10 cellular contexts compared by ENCODE assay signal in the genomic region with DNA sequence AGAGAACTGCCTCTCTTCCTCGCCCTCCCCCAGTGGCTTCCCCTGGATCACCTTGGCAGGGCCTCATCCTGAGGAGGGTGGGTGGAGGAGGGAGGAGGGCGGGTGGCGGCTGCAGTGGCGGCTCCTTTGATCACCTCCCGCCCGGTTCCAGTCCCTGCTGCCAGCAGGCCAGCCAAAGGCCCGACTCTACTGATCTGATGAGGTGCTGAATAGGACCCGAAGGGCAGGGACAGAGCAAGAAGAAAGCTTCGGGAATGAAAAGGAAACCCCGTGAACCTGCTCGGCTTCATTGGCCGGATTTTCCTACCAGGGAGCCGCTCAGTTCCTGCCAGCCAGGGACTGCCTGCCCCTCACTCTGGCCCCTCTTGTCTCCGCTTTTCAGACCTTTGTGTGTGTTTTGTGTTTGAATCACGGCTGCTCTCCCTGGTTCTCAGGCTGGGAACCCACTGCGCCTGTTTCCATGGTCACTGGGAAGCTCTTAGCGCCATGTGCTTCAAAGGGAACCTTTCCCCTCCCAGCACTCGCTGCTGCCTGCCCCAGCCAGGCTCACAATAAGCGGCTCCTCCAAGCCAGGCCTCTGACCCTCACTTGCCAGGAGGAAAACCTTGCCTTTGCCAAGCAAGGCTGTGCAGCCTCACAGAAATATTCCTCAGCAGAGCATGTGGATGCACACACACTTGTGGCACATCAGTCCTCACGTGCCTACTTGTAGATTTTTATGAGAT. TPM values are rescaled to one million over a fixed set of nuclear protein-coding genes. Genes with fewer than 3 reads are reported as not detected.
A peak's percentile ranks its signal among the peaks of the same experiment; 100 is the strongest.
DNase-seq lines count a peak whose midpoint lies in the region; ATAC-seq and TF ChIP-seq lines count a peak whose summit lies in the region.
"Had no signal": no experiment of that assay in that cellular context is flagged by ENCODE, and none has a peak within 500 bp of the region (broad histone marks: within the 10 kb centered on the region; RNA-seq: fewer than 3 reads in every experiment).

No MANE protein-coding gene starts in this region.

- peaks cover 65% of the 10 kb centered on the region for H3K4me1 Mint-ChIP-seq in GM23338
- peaks cover 2% of the 10 kb centered on the region for H3K4me1 Mint-ChIP-seq in activated T-cell treated with anti-CD3 and anti-CD28 coated beads, Interleukin-2, amount 50 U/mL, for 4 hours (ENCODE audit: low read depth)
- H3K4me1 Mint-ChIP-seq: activated CD4-positive, alpha-beta T cell treated with anti-CD3 and anti-CD28 coated beads, Interleukin-2, amount 10 ng/mL, durations not matched to agents 24 days and 14 days had no signal

- peaks cover 5% of the 10 kb centered on the region for H3K36me3 Mint-ChIP-seq in GM23338 (ENCODE audit: low read depth)
- no peaks in the 10 kb centered on the region for H3K36me3 Mint-ChIP-seq in activated T-cell treated with anti-CD3 and anti-CD28 coated beads, Interleukin-2, amount 50 U/mL, for 4 hours (ENCODE audit: insufficient read depth)

- H3K27ac Mint-ChIP-seq in GM23338, result peak overlapping the region; percentile 92
- H3K27ac Mint-ChIP-seq: activated CD4-positive, alpha-beta T cell treated with anti-CD3 and anti-CD28 coated beads, Interleukin-2, amount 10 ng/mL, durations not matched to agents 24 days and 14 days had no signal

- TF ChIP-seq CTCF in GM23338 (conservative IDR thresholded peaks at IDR 0.05; ENCODE audit: low read depth in 2 of 2) (no peak), right atrium auricular region (IDR thresholded peaks at IDR 0.05) (no peak)

- H3K79me2 ChIP-seq in GM23338 (replicated peaks; ENCODE audit: insufficient read depth), result peaks cover 66% of the 10 kb centered on the region

- H2AFZ ChIP-seq in GM23338, result no peak overlapping the region

- H3K4me3 Mint-ChIP-seq in GM23338, result peak overlapping the region; percentile 55
- no peak overlapping the region for H3K4me3 Mint-ChIP-seq in activated T-cell treated with anti-CD3 and anti-CD28 coated beads, Interleukin-2, amount 50 U/mL, for 4 hours
- H3K4me3 Mint-ChIP-seq: activated CD4-positive, alpha-beta T cell treated with anti-CD3 and anti-CD28 coated beads, Interleukin-2, amount 10 ng/mL, durations not matched to agents 24 days and 14 days had no signal

- H3K9me3 Mint-ChIP-seq in GM23338, result no peaks in the 10 kb centered on the region; the same call in 2 of the 3 replicates
- H3K9me3 Mint-ChIP-seq in activated T-cell treated with anti-CD3 and anti-CD28 coated beads, Interleukin-2, amount 50 U/mL, for 4 hours, result no peaks in the 10 kb centered on the region
- H3K9me3 Mint-ChIP-seq: activated CD4-positive, alpha-beta T cell treated with anti-CD3 and anti-CD28 coated beads, Interleukin-2, amount 10 ng/mL, durations not matched to agents 24 days and 14 days had no signal

- H3K4me2 ChIP-seq in GM23338, result peak overlapping the region; percentile 72

- H3K4me3 ChIP-seq in GM23338 (peak overlapping the region; percentile 41), right atrium auricular region (peak overlapping the region in 1 of 2 donors; percentile 4)

- ATAC-seq in GM23338, result peak; percentile 79
- ATAC-seq in activated T-cell treated with anti-CD3 and anti-CD28 coated beads, Interleukin-2, amount 50 U/mL, for 4 hours, result no peak

- H3K9me2 ChIP-seq in GM23338 (ENCODE audit: insufficient read depth), result no peaks in the 10 kb centered on the region

- intact Hi-C loops in posterior cingulate gyrus (cut with DNase I), result no loop called here

- H3K27me3 Mint-ChIP-seq in GM23338 (ENCODE audit: insufficient read depth, low read depth, poor library complexity), result peaks cover 20% of the 10 kb centered on the region
- peaks cover 11% of the 10 kb centered on the region for H3K27me3 Mint-ChIP-seq in activated T-cell treated with anti-CD3 and anti-CD28 coated beads, Interleukin-2, amount 50 U/mL, for 4 hours (ENCODE audit: low read depth)

- H4K20me1 ChIP-seq in GM23338 (replicated peaks; ENCODE audit: insufficient read depth), result no peaks in the 10 kb centered on the region

- H3K4me1 ChIP-seq in GM23338 (ENCODE audit: insufficient read depth), result peaks cover 66% of the 10 kb centered on the region
- H3K4me1 ChIP-seq in right atrium auricular region, result peaks cover 0 to 17% of the 10 kb centered on the region in 2 donors

- peak; percentile 88 for DNase-seq in GM23338 (ENCODE audit: low spot score)
- peak; percentile 97 for DNase-seq in SW480 (ENCODE audit: low spot score)
- DNase-seq in right atrium auricular region (ENCODE audit: low spot score), result no peak
- peak in 9 of 10 donors; percentile 21 to 94 (median 59) for DNase-seq in posterior cingulate gyrus
- DNase-seq in activated T-cell treated with anti-CD3 and anti-CD28 coated beads, Interleukin-2, amount 50 U/mL, for 4 hours, result no peak
- no peak for DNase-seq in AG08395 (ENCODE audit: low spot score)
- no peak for DNase-seq in activated effector memory CD4-positive, alpha-beta T cell treated with anti-CD3 and anti-CD28 coated beads, Interleukin-2, amount 50 U/mL, for 16 hours
- DNase-seq in NK-92 (lab: John Stamatoyannopoulos, UW; ENCODE audit: unreplicated experiment), result no peak
- DNase-seq: activated CD4-positive, alpha-beta T cell treated with anti-CD3 and anti-CD28 coated beads, Interleukin-2, amount 10 ng/mL, durations not matched to agents 24 days and 14 days had no signal

- peaks cover 14% of the 10 kb centered on the region; the same call in 1 of the 2 replicates for H3F3A ChIP-seq in GM23338 (replicated peaks; ENCODE audit: low read depth)

- no peaks in the 10 kb centered on the region for H3K36me3 ChIP-seq in GM23338 (ENCODE audit: insufficient read depth)
- no peaks in the 10 kb centered on the region for H3K36me3 ChIP-seq in right atrium auricular region

- no peaks in the 10 kb centered on the region for H3K27me3 ChIP-seq in GM23338 (ENCODE audit: insufficient read depth)
- H3K27me3 ChIP-seq in right atrium auricular region, result no peaks in the 10 kb centered on the region

- H3K27ac ChIP-seq in GM23338 (ENCODE audit: low read depth), result peak overlapping the region; percentile 95
- H3K27ac ChIP-seq in right atrium auricular region, result peak overlapping the region; percentile 46 to 48

- H3K9me3 ChIP-seq in right atrium auricular region, result no peaks in the 10 kb centered on the region

TF ChIP-seq in GM23338, 12 proteins besides CTCF, POLR2A, EP300 and RAD21 (continues in another document):
- TF ChIP-seq, protein P1, sequence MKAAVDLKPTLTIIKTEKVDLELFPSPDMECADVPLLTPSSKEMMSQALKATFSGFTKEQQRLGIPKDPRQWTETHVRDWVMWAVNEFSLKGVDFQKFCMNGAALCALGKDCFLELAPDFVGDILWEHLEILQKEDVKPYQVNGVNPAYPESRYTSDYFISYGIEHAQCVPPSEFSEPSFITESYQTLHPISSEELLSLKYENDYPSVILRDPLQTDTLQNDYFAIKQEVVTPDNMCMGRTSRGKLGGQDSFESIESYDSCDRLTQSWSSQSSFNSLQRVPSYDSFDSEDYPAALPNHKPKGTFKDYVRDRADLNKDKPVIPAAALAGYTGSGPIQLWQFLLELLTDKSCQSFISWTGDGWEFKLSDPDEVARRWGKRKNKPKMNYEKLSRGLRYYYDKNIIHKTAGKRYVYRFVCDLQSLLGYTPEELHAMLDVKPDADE (IDR thresholded peaks at IDR 0.05), result no peak
- TF ChIP-seq ZNF114 (CRISPR knock-in tag; IDR thresholded peaks at IDR 0.05) (no peak), EZH2 (IDR thresholded peaks at IDR 0.05; ENCODE audit: low read depth, unreplicated experiment) (no peak), NANOG (IDR thresholded peaks at IDR 0.05; ENCODE audit: borderline replicate concordance) (no peak), STAT1 (IDR thresholded peaks at IDR 0.05; ENCODE audit: unreplicated experiment) (no peak)

RNA-seq across cellular contexts. Expression of a gene that starts 56.8 kb away (rescaled TPM):
- total RNA-seq in GM23338 (2014; rRNA removed; shearing (Covaris generic)), result not detected in 2 replicates
- polyA plus RNA-seq in GM23338 (2016; fragmentation: Nextera tagmentation; extraction: Ambion mirVana), result 0.36 TPM in 1 of 2 replicates, not detected in the other
- not detected for total RNA-seq in right atrium auricular region
- not detected for total RNA-seq in activated T-cell treated with anti-CD3 and anti-CD28 coated beads, Interleukin-2, amount 50 U/mL, for 4 hours
- total RNA-seq: activated CD4-positive, alpha-beta T cell treated with anti-CD3 and anti-CD28 coated beads, Interleukin-2, amount 10 ng/mL, durations not matched to agents 24 days and 14 days; HT1080 had no signal

Comparison
In these comparisons a context has a peak if more than half of its experiments do, and no peak if none do; other contexts are left out.
1. DNase-seq: peak in GM23338 (single experiment), SW480 (single experiment) and posterior cingulate gyrus (9 of 10); none in right atrium auricular region (single experiment), activated T-cell treated with anti-CD3 and anti-CD28 coated beads, Interleukin-2, amount 50 U/mL, for 4 hours (single experiment), AG08395 (single experiment), activated effector memory CD4-positive, alpha-beta T cell treated with anti-CD3 and anti-CD28 coated beads, Interleukin-2, amount 50 U/mL, for 16 hours (single experiment) and NK-92 (single experiment).